In the genomic region with DNA sequence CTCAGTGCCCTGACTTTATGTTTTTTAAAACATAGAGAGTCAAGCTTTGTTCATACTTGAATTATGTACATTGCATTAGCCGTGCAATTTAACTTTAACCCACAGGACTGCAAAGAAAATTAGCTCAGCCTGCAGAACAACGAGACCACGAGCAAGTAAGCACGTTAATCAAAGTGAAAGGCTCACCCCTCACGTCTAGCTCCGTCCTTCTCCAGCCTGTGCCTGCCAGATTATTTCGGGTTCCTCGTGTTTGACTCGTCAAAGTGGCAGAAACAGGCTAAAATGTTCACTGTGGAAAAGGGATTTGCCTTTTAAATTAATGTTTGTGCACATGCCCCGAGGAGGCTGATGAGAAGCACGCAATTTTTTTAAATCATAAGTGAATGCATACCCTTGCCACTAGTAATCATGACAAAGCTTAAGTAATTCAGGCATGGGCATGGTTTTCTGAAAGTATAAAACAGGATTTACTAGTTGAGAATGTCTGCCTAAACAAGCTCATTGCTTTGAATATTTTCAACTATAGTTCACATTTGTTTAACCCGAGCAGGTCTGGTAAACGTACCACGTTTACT, we compare ENCODE assay signal across 9 cellular contexts. TPM values are rescaled to one million over a fixed set of nuclear protein-coding genes. Genes with fewer than 3 reads are reported as not detected.
DNase-seq lines count a peak whose midpoint lies in the region; ATAC-seq and TF ChIP-seq lines count a peak whose summit lies in the region.
"Had no signal": no experiment of that assay in that cellular context is flagged by ENCODE, and none has a peak within 500 bp of the region (broad histone marks: within the 10 kb centered on the region; RNA-seq: fewer than 3 reads in every experiment).

No MANE protein-coding gene starts in this region.

- H3K4me1 ChIP-seq in skeletal muscle satellite cell (ENCODE audit: control insufficient read depth, insufficient read depth, low read length), result peaks cover 17% of the 10 kb centered on the region
- H3K4me1 ChIP-seq in heart right ventricle, result peaks cover 0 to 40% (median 16%) of the 10 kb centered on the region in 9 donors

- peak overlapping the region; percentile 71 for H3K4me3 ChIP-seq in GM06990 (replicated peaks; ENCODE audit: low read depth, low read length)
- no peak overlapping the region for H3K4me3 ChIP-seq in skeletal muscle satellite cell (ENCODE audit: low read length)
- no peak overlapping the region for H3K4me3 ChIP-seq in heart right ventricle

- ATAC-seq in heart right ventricle (no peak), HG02981 (IDR thresholded peaks at IDR 0.05; ENCODE audit: unreplicated experiment) (no peak), HG03571 (IDR thresholded peaks at IDR 0.05; ENCODE audit: unreplicated experiment) (no peak)
- ATAC-seq: WTC11 had no signal

- peaks cover 3% of the 10 kb centered on the region for H3K36me3 ChIP-seq in GM06990 (ENCODE audit: control insufficient read depth, insufficient read depth, low read length)
- peaks cover 51% of the 10 kb centered on the region for H3K36me3 ChIP-seq in skeletal muscle satellite cell (ENCODE audit: insufficient read depth, low read length)
- peaks cover 0 to 85% (median 28%) of the 10 kb centered on the region in 9 donors for H3K36me3 ChIP-seq in heart right ventricle

- H3K9ac ChIP-seq in skeletal muscle satellite cell (ENCODE audit: low read depth, low read length), result no peak overlapping the region

- 74 to 81% methylated on average over 14 of the region's 14 CpGs for WGBS in heart right ventricle, 2 donors

- TF ChIP-seq CTCF in GM06990 (IDR thresholded peaks at IDR 0.05; ENCODE audit: insufficient read depth, low read length, poor library complexity, severe bottlenecking), result no peak
- no peak for TF ChIP-seq CTCF in heart right ventricle (IDR thresholded peaks at IDR 0.05)

- H3K27ac ChIP-seq in epithelial cell of prostate (peak overlapping the region; percentile 86), heart right ventricle (peak overlapping the region in 1 of 10 donors; percentile 10)

- DNase-seq in GM06990 (ENCODE audit: extremely low read depth, insufficient read length), result no peak
- DNase-seq in NCI-H82 (lab: John Stamatoyannopoulos, UW), result peak; percentile 73
- DNase-seq in epithelial cell of prostate (ENCODE audit: low read depth, low spot score), result no peak
- no peak for DNase-seq in heart right ventricle
- no peak for DNase-seq in activated gamma-delta T cell treated with Interleukin-2 at 50 U/mL for 16 hours

- intact Hi-C loops in heart right ventricle (cut with DNase I), result no loop called here

- H3K9me3 ChIP-seq in skeletal muscle satellite cell (replicated peaks; ENCODE audit: low read length), result no peaks in the 10 kb centered on the region
- no peaks in the 10 kb centered on the region for H3K9me3 ChIP-seq in heart right ventricle

- peak overlapping the region; percentile 8 for H3K4me2 ChIP-seq in skeletal muscle satellite cell (ENCODE audit: low read length)

- no peaks in the 10 kb centered on the region for H3K27me3 ChIP-seq in GM06990 (replicated peaks; ENCODE audit: control insufficient read depth, insufficient read depth, low read length)
- no peaks in the 10 kb centered on the region for H3K27me3 ChIP-seq in skeletal muscle satellite cell (ENCODE audit: control insufficient read depth, insufficient read depth, low read length)
- no peaks in the 10 kb centered on the region for H3K27me3 ChIP-seq in heart right ventricle

RNA-seq across cellular contexts. Expression of a gene that starts 15.3 kb away (rescaled TPM):
- total RNA-seq in skeletal muscle satellite cell (2012; rRNA removed), result 73.2 and 78.1 TPM in 2 replicates
- total RNA-seq in heart right ventricle, result 100 to 1,000 TPM in 8 of 10 donors, 10 to 100 TPM in 2; 86.8 to 156 (median 139) TPM
- 10 to 100 TPM; 14.7 to 21.3 TPM for polyA plus RNA-seq in heart right ventricle
